Comparison of ENCODE assay signal across 1 cellular context in the genomic region with DNA sequence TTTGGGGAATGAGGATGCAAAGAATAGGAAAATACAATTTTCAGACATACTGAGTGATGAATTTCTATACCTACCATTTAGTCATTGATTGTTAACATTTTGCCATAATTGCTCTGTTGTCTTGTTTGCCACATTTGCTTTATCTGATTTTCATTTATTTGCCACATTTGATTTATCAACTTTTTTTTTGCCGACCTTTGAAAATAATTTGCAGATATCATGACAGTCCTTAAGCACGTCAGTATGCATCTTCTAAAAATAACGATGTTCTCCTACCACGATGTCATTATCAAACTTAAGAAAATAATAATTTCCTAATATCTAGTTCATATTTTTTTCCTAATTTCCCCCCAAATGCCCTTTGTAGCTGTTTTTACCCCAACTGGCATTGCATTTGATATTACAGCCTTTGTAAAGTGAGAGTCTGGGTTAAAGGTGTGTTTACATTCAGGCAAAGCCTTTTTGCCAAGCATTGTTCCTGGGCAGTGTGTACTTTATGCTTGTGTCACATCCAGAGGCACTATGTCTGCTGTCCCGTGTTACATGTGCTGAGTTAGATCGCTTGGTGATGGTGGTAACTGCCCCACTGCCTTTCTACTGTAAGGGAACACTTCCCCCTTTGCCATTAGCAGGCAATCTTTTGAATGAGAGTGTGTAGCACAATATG.
TF ChIP-seq lines count a peak whose summit lies in the region.

No MANE protein-coding gene starts in this region.

TF ChIP-seq in HepG2, 621 proteins besides CTCF, POLR2A, EP300 and RAD21 (continues in another document):
- TF ChIP-seq ZNF101 (CRISPR knock-in tag; IDR thresholded peaks at IDR 0.05; ENCODE audit: borderline replicate concordance, low read depth) (no peak), BCL6 (CRISPR knock-in tag; IDR thresholded peaks at IDR 0.05) (peak; percentile 60; the same call in 1 of the 2 replicates), NR2F2 (IDR thresholded peaks at IDR 0.05; ENCODE audit: borderline replicate concordance, low read depth) (0 out of 2 replicates have a peak, but pooled peaks have one; percentile 20), ZNF121 (CRISPR knock-in tag; IDR thresholded peaks at IDR 0.05) (no peak), NR2C2 (CRISPR knock-in tag; IDR thresholded peaks at IDR 0.05; ENCODE audit: borderline replicate concordance) (no peak), RARA (CRISPR knock-in tag; IDR thresholded peaks at IDR 0.05) (peak; percentile 31; the same call in 1 of the 2 replicates), AGO1 (IDR thresholded peaks at IDR 0.05; ENCODE audit: low read depth, low read length, poor library complexity, severe bottlenecking) (no peak), FOXA3 (CRISPR knock-in tag; IDR thresholded peaks at IDR 0.05) (peak; percentile 52; the same call in 1 of the 2 replicates), ZNF546 (CRISPR knock-in tag; conservative IDR thresholded peaks at IDR 0.05) (no peak), PHF8 (CRISPR knock-in tag; IDR thresholded peaks at IDR 0.05) (no peak), SAP130 (CRISPR knock-in tag; IDR thresholded peaks at IDR 0.05; ENCODE audit: low read depth) (peak; percentile 50; the same call in 1 of the 2 replicates), NFKBIZ (CRISPR knock-in tag; IDR thresholded peaks at IDR 0.05) (no peak), HDAC2 (CRISPR knock-in tag; IDR thresholded peaks at IDR 0.05) (no peak), SOX13 (IDR thresholded peaks at IDR 0.05) (peak; percentile 66), SOX13 (CRISPR knock-in tag; conservative IDR thresholded peaks at IDR 0.05 in 1 of 2, IDR thresholded peaks at IDR 0.05 in 1 of 2) (peak in 1 of 2 experiments; percentile 94; a peak in 2 of 4 replicates), MAFK (conservative IDR thresholded peaks at IDR 0.05 in 1 of 2, IDR thresholded peaks at IDR 0.05 in 1 of 2; ENCODE audit: low read length in 2 of 2) (peak; percentile 93 to 95), ZFAT (CRISPR knock-in tag; conservative IDR thresholded peaks at IDR 0.05) (no peak), ZNF296 (CRISPR knock-in tag; conservative IDR thresholded peaks at IDR 0.05) (no peak), SETDB1 (CRISPR knock-in tag; IDR thresholded peaks at IDR 0.05; ENCODE audit: borderline replicate concordance) (no peak), NR2F6 (IDR thresholded peaks at IDR 0.05) (peak; percentile 49; the same call in 1 of the 2 replicates), NR2F6 (CRISPR knock-in tag; IDR thresholded peaks at IDR 0.05) (peak; percentile 51; the same call in 1 of the 2 replicates), ZNF768 (CRISPR knock-in tag; IDR thresholded peaks at IDR 0.05) (no peak), PPARG (CRISPR knock-in tag; conservative IDR thresholded peaks at IDR 0.05) (peak; percentile 89), DNMT3B (CRISPR knock-in tag; conservative IDR thresholded peaks at IDR 0.05) (no peak), FOXA1 (IDR thresholded peaks at IDR 0.05) (no peak), FOXA1 (CRISPR knock-in tag; IDR thresholded peaks at IDR 0.05) (peak; percentile 64), ZNF510 (CRISPR knock-in tag; IDR thresholded peaks at IDR 0.05; ENCODE audit: low read depth) (no peak), ZNF780A (CRISPR knock-in tag; IDR thresholded peaks at IDR 0.05) (no peak), SOX6 (IDR thresholded peaks at IDR 0.05) (no peak), SOX6 (CRISPR knock-in tag; IDR thresholded peaks at IDR 0.05) (peak; percentile 59), MAFF (IDR thresholded peaks at IDR 0.05; ENCODE audit: low read depth, low read length) (peak; percentile 96), RXRB (CRISPR knock-in tag; IDR thresholded peaks at IDR 0.05; ENCODE audit: borderline replicate concordance) (peak; percentile 68)
- TF ChIP-seq, protein P1, sequence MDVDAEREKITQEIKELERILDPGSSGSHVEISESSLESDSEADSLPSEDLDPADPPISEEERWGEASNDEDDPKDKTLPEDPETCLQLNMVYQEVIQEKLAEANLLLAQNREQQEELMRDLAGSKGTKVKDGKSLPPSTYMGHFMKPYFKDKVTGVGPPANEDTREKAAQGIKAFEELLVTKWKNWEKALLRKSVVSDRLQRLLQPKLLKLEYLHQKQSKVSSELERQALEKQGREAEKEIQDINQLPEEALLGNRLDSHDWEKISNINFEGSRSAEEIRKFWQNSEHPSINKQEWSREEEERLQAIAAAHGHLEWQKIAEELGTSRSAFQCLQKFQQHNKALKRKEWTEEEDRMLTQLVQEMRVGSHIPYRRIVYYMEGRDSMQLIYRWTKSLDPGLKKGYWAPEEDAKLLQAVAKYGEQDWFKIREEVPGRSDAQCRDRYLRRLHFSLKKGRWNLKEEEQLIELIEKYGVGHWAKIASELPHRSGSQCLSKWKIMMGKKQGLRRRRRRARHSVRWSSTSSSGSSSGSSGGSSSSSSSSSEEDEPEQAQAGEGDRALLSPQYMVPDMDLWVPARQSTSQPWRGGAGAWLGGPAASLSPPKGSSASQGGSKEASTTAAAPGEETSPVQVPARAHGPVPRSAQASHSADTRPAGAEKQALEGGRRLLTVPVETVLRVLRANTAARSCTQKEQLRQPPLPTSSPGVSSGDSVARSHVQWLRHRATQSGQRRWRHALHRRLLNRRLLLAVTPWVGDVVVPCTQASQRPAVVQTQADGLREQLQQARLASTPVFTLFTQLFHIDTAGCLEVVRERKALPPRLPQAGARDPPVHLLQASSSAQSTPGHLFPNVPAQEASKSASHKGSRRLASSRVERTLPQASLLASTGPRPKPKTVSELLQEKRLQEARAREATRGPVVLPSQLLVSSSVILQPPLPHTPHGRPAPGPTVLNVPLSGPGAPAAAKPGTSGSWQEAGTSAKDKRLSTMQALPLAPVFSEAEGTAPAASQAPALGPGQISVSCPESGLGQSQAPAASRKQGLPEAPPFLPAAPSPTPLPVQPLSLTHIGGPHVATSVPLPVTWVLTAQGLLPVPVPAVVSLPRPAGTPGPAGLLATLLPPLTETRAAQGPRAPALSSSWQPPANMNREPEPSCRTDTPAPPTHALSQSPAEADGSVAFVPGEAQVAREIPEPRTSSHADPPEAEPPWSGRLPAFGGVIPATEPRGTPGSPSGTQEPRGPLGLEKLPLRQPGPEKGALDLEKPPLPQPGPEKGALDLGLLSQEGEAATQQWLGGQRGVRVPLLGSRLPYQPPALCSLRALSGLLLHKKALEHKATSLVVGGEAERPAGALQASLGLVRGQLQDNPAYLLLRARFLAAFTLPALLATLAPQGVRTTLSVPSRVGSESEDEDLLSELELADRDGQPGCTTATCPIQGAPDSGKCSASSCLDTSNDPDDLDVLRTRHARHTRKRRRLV (CRISPR knock-in tag; IDR thresholded peaks at IDR 0.05) = no peak
- TF ChIP-seq, protein P2, sequence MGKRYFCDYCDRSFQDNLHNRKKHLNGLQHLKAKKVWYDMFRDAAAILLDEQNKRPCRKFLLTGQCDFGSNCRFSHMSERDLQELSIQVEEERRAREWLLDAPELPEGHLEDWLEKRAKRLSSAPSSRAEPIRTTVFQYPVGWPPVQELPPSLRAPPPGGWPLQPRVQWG (CRISPR knock-in tag; IDR thresholded peaks at IDR 0.05; ENCODE audit: borderline replicate concordance, low read depth) = no peak
- TF ChIP-seq, protein P3, sequence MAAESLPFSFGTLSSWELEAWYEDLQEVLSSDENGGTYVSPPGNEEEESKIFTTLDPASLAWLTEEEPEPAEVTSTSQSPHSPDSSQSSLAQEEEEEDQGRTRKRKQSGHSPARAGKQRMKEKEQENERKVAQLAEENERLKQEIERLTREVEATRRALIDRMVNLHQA (CRISPR knock-in tag; IDR thresholded peaks at IDR 0.05) = no peak
- TF ChIP-seq, protein P4, sequence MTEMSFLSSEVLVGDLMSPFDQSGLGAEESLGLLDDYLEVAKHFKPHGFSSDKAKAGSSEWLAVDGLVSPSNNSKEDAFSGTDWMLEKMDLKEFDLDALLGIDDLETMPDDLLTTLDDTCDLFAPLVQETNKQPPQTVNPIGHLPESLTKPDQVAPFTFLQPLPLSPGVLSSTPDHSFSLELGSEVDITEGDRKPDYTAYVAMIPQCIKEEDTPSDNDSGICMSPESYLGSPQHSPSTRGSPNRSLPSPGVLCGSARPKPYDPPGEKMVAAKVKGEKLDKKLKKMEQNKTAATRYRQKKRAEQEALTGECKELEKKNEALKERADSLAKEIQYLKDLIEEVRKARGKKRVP (CRISPR knock-in tag; IDR thresholded peaks at IDR 0.05) = no peak
- TF ChIP-seq, protein P5, sequence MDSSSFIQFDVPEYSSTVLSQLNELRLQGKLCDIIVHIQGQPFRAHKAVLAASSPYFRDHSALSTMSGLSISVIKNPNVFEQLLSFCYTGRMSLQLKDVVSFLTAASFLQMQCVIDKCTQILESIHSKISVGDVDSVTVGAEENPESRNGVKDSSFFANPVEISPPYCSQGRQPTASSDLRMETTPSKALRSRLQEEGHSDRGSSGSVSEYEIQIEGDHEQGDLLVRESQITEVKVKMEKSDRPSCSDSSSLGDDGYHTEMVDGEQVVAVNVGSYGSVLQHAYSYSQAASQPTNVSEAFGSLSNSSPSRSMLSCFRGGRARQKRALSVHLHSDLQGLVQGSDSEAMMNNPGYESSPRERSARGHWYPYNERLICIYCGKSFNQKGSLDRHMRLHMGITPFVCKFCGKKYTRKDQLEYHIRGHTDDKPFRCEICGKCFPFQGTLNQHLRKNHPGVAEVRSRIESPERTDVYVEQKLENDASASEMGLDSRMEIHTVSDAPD (CRISPR knock-in tag; IDR thresholded peaks at IDR 0.05) = 0 out of 2 replicates have a peak, but pooled peaks have one; percentile 42
- TF ChIP-seq, protein P6, sequence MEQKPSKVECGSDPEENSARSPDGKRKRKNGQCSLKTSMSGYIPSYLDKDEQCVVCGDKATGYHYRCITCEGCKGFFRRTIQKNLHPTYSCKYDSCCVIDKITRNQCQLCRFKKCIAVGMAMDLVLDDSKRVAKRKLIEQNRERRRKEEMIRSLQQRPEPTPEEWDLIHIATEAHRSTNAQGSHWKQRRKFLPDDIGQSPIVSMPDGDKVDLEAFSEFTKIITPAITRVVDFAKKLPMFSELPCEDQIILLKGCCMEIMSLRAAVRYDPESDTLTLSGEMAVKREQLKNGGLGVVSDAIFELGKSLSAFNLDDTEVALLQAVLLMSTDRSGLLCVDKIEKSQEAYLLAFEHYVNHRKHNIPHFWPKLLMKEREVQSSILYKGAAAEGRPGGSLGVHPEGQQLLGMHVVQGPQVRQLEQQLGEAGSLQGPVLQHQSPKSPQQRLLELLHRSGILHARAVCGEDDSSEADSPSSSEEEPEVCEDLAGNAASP (CRISPR knock-in tag; IDR thresholded peaks at IDR 0.05; ENCODE audit: borderline replicate concordance) = peak; percentile 14; the same call in 1 of the 2 replicates
- TF ChIP-seq, protein P7, sequence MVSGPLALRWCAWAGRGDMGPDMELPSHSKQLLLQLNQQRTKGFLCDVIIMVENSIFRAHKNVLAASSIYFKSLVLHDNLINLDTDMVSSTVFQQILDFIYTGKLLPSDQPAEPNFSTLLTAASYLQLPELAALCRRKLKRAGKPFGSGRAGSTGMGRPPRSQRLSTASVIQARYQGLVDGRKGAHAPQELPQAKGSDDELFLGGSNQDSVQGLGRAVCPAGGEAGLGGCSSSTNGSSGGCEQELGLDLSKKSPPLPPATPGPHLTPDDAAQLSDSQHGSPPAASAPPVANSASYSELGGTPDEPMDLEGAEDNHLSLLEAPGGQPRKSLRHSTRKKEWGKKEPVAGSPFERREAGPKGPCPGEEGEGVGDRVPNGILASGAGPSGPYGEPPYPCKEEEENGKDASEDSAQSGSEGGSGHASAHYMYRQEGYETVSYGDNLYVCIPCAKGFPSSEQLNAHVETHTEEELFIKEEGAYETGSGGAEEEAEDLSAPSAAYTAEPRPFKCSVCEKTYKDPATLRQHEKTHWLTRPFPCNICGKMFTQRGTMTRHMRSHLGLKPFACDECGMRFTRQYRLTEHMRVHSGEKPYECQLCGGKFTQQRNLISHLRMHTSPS (CRISPR knock-in tag; IDR thresholded peaks at IDR 0.05; ENCODE audit: low read depth) = peak; percentile 22; the same call in 1 of the 2 replicates
- TF ChIP-seq, protein P8, sequence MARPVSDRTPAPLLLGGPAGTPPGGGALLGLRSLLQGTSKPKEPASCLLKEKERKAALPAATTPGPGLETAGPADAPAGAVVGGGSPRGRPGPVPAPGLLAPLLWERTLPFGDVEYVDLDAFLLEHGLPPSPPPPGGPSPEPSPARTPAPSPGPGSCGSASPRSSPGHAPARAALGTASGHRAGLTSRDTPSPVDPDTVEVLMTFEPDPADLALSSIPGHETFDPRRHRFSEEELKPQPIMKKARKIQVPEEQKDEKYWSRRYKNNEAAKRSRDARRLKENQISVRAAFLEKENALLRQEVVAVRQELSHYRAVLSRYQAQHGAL (CRISPR knock-in tag; IDR thresholded peaks at IDR 0.05; ENCODE audit: not compliant biosample characterization) = no peak
- TF ChIP-seq, protein P9, sequence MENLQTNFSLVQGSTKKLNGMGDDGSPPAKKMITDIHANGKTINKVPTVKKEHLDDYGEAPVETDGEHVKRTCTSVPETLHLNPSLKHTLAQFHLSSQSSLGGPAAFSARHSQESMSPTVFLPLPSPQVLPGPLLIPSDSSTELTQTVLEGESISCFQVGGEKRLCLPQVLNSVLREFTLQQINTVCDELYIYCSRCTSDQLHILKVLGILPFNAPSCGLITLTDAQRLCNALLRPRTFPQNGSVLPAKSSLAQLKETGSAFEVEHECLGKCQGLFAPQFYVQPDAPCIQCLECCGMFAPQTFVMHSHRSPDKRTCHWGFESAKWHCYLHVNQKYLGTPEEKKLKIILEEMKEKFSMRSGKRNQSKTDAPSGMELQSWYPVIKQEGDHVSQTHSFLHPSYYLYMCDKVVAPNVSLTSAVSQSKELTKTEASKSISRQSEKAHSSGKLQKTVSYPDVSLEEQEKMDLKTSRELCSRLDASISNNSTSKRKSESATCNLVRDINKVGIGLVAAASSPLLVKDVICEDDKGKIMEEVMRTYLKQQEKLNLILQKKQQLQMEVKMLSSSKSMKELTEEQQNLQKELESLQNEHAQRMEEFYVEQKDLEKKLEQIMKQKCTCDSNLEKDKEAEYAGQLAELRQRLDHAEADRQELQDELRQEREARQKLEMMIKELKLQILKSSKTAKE (CRISPR knock-in tag; IDR thresholded peaks at IDR 0.05; ENCODE audit: borderline replicate concordance) = peak; percentile 46; the same call in 1 of the 2 replicates
- TF ChIP-seq, protein P10, sequence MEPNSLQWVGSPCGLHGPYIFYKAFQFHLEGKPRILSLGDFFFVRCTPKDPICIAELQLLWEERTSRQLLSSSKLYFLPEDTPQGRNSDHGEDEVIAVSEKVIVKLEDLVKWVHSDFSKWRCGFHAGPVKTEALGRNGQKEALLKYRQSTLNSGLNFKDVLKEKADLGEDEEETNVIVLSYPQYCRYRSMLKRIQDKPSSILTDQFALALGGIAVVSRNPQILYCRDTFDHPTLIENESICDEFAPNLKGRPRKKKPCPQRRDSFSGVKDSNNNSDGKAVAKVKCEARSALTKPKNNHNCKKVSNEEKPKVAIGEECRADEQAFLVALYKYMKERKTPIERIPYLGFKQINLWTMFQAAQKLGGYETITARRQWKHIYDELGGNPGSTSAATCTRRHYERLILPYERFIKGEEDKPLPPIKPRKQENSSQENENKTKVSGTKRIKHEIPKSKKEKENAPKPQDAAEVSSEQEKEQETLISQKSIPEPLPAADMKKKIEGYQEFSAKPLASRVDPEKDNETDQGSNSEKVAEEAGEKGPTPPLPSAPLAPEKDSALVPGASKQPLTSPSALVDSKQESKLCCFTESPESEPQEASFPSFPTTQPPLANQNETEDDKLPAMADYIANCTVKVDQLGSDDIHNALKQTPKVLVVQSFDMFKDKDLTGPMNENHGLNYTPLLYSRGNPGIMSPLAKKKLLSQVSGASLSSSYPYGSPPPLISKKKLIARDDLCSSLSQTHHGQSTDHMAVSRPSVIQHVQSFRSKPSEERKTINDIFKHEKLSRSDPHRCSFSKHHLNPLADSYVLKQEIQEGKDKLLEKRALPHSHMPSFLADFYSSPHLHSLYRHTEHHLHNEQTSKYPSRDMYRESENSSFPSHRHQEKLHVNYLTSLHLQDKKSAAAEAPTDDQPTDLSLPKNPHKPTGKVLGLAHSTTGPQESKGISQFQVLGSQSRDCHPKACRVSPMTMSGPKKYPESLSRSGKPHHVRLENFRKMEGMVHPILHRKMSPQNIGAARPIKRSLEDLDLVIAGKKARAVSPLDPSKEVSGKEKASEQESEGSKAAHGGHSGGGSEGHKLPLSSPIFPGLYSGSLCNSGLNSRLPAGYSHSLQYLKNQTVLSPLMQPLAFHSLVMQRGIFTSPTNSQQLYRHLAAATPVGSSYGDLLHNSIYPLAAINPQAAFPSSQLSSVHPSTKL (CRISPR knock-in tag; IDR thresholded peaks at IDR 0.05) = peak; percentile 35; the same call in 1 of the 2 replicates
